8 cellular contexts compared by ENCODE assay signal in genomic region chr1:151327223-151327902, GRCh38. TPM values are rescaled to one million over a fixed set of nuclear protein-coding genes. Genes with fewer than 3 reads are reported as not detected.
DNase-seq lines count a peak whose midpoint lies in the region; ATAC-seq and TF ChIP-seq lines count a peak whose summit lies in the region.

TSS of gene PI4KB (minus strand) at chr1:151327416. CDS start at chr1:151316481, 10,935 bp downstream.

- TF ChIP-seq CTCF in osteocyte (IDR thresholded peaks at IDR 0.05) (no peak), thoracic aorta (IDR thresholded peaks at IDR 0.05) (no peak)

- no peaks in the 10 kb centered on the region for H3K9me3 ChIP-seq in thoracic aorta

- intact Hi-C loops in Right ventricle myocardium inferior (cut with DNase I), result loop anchor here (2.0 to 5.0 kb wide), 2 partner anchors 45 to 130 kb away; partner anchors contain the start of genes PIP5K1A and ZNF687

- ATAC-seq in HG02678 (IDR thresholded peaks at IDR 0.05; ENCODE audit: unreplicated experiment) (peak; percentile 86), Right ventricle myocardium inferior (peak; percentile 98), thoracic aorta (ENCODE audit: insufficient number of reproducible peaks, low FRiP score, low read depth) (peak; percentile 100)
- peak; percentile 94 for ATAC-seq in activated naive CD8-positive, alpha-beta T cell treated with anti-CD3 and anti-CD28 coated beads, Interleukin-2, amount 50 U/mL, for 24 hours

- H3K36me3 Mint-ChIP-seq in activated naive CD8-positive, alpha-beta T cell treated with anti-CD3 and anti-CD28 coated beads, Interleukin-2, amount 50 U/mL, for 24 hours (ENCODE audit: low read depth), result peaks cover 10% of the 10 kb centered on the region
- H3K36me3 Mint-ChIP-seq in osteocyte (ENCODE audit: unreplicated experiment), result peaks cover 3% of the 10 kb centered on the region

- H3K27ac ChIP-seq in thoracic aorta, result peak within 1 kb of the TSS; percentile 91 to 96

- no peaks in the 10 kb centered on the region for H3K27me3 Mint-ChIP-seq in activated naive CD8-positive, alpha-beta T cell treated with anti-CD3 and anti-CD28 coated beads, Interleukin-2, amount 50 U/mL, for 24 hours
- no peaks in the 10 kb centered on the region for H3K27me3 Mint-ChIP-seq in osteocyte (ENCODE audit: unreplicated experiment)

- peak within 1 kb of the TSS; percentile 97 for H3K27ac Mint-ChIP-seq in activated naive CD8-positive, alpha-beta T cell treated with anti-CD3 and anti-CD28 coated beads, Interleukin-2, amount 50 U/mL, for 24 hours
- peak within 1 kb of the TSS; percentile 99 for H3K27ac Mint-ChIP-seq in osteocyte (ENCODE audit: unreplicated experiment)

- peaks cover 13% of the 10 kb centered on the region for H3K36me3 ChIP-seq in thoracic aorta

- no peaks in the 10 kb centered on the region for H3K27me3 ChIP-seq in thoracic aorta (replicated peaks; ENCODE audit: insufficient read depth)

- H3K4me1 ChIP-seq in thoracic aorta (ENCODE audit: control insufficient read depth in 1 of 2, low read depth in 2 of 2), result peaks cover 18 to 37% of the 10 kb centered on the region in 2 donors

- H3K4me1 Mint-ChIP-seq in activated naive CD8-positive, alpha-beta T cell treated with anti-CD3 and anti-CD28 coated beads, Interleukin-2, amount 50 U/mL, for 24 hours, result peaks cover 40% of the 10 kb centered on the region
- H3K4me1 Mint-ChIP-seq in osteocyte (ENCODE audit: unreplicated experiment), result peaks cover 20% of the 10 kb centered on the region

- H3K4me3 Mint-ChIP-seq in activated naive CD8-positive, alpha-beta T cell treated with anti-CD3 and anti-CD28 coated beads, Interleukin-2, amount 50 U/mL, for 24 hours, result peak within 1 kb of the TSS; percentile 93
- peak within 1 kb of the TSS; percentile 94 for H3K4me3 Mint-ChIP-seq in osteocyte (ENCODE audit: unreplicated experiment)

- DNase-seq in GM04504 (ENCODE audit: low read depth) (peak; percentile 96), NCI-H1436 treated with DMSO at 0.1 percent for 48 hours (lab: John Stamatoyannopoulos, UW) (peak; percentile 96), T follicular helper cell (ENCODE audit: low read depth) (peak; percentile 81), Right ventricle myocardium inferior (ENCODE audit: missing footprints) (peak; percentile 88), osteocyte (ENCODE audit: extremely low spot score, unreplicated experiment) (peak; percentile 96), thoracic aorta (ENCODE audit: low spot score) (peak; percentile 83)
- peak; percentile 86 for DNase-seq in activated naive CD8-positive, alpha-beta T cell treated with anti-CD3 and anti-CD28 coated beads, Interleukin-2, amount 50 U/mL, for 24 hours

- H3K9me3 Mint-ChIP-seq in activated naive CD8-positive, alpha-beta T cell treated with anti-CD3 and anti-CD28 coated beads, Interleukin-2, amount 50 U/mL, for 24 hours, result no peaks in the 10 kb centered on the region
- no peaks in the 10 kb centered on the region for H3K9me3 Mint-ChIP-seq in osteocyte (ENCODE audit: unreplicated experiment)

- peak within 1 kb of the TSS; percentile 87 for H3K4me3 ChIP-seq in thoracic aorta

RNA-seq across cellular contexts. Expression of gene PI4KB, which starts in this region (rescaled TPM):
- total RNA-seq in Right ventricle myocardium inferior (53.7 TPM), osteocyte (66.9 and 74.1 TPM in 2 replicates), thoracic aorta (10 to 100 TPM; 60.1 to 63.1 TPM)

Comparison
In these comparisons a context has a peak if more than half of its experiments do, and no peak if none do; other contexts are left out.
1. Peak in every context shown above with its lines: DNase-seq, ATAC-seq, H3K4me3 ChIP-seq and H3K27ac ChIP-seq.